ENCODE assay signal across 8 cellular contexts in the genomic region with DNA sequence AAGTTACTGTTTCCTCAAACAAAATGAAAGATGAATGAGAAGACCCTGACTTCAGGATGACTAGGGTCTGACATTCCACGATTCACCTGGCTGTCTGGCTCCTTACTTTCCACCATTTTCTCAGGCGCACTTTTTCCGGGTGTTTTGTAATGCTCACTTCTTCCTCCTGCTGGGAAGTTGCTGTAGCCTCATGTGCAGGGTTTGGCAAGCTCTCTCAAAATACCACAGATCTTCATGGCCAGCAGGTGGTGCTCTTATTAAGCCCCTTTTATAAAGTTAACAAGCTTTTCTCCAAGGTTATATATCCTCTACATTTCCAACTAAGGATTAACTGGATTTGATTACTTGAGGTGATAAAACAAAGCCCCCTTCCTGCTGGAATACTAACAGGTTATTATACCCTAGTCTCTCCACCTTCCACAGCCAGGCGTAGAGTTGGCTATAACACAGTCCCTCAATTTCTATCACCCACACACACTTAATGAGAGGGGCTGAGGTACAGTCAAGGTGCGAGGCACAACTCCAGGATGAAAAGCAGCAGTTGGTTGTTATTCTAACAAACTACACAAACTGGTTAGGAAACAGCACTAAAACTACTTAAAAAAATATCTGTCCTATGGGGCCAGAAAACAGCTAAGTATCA. TPM values are rescaled to one million over a fixed set of nuclear protein-coding genes. Genes with fewer than 3 reads are reported as not detected.
DNase-seq lines count a peak whose midpoint lies in the region; ATAC-seq and TF ChIP-seq lines count a peak whose summit lies in the region.

No MANE protein-coding gene starts in this region.

- H3K36me3 Mint-ChIP-seq in CD4-positive, CD25-positive, alpha-beta regulatory T cell: peaks cover 42% of the 10 kb centered on the region
- peaks cover 37% of the 10 kb centered on the region for H3K36me3 Mint-ChIP-seq in natural killer cell treated with Interleukin-12 subunit alpha and Interleukin-12 subunit beta and Interleukin-15 and Interleukin-18, amount 100 ng/mL, for 72 hours

- H3K27ac Mint-ChIP-seq in CD4-positive, CD25-positive, alpha-beta regulatory T cell: peak overlapping the region in 2 of 3 donors; percentile 63 to 77
- peak overlapping the region; percentile 51 to 61 for H3K27ac Mint-ChIP-seq in natural killer cell treated with Interleukin-12 subunit alpha and Interleukin-12 subunit beta and Interleukin-15 and Interleukin-18, amount 100 ng/mL, for 72 hours

- peaks cover 12 to 27% (median 20%) of the 10 kb centered on the region in 4 donors for H3K4me1 Mint-ChIP-seq in CD4-positive, CD25-positive, alpha-beta regulatory T cell
- H3K4me1 Mint-ChIP-seq in natural killer cell treated with Interleukin-12 subunit alpha and Interleukin-12 subunit beta and Interleukin-15 and Interleukin-18, amount 100 ng/mL, for 72 hours (ENCODE audit: low read depth in 2 of 2): peaks cover 23 to 25% of the 10 kb centered on the region in 2 donors

- ATAC-seq in CD4-positive, CD25-positive, alpha-beta regulatory T cell (ENCODE audit: low read depth in 2 of 2): no peak
- no peak for ATAC-seq in natural killer cell treated with Interleukin-12 subunit alpha and Interleukin-12 subunit beta and Interleukin-15 and Interleukin-18, amount 100 ng/mL, for 72 hours
- ATAC-seq in thoracic aorta (ENCODE audit: insufficient number of reproducible peaks, low FRiP score, low read depth) (no peak), HG03175 (IDR thresholded peaks at IDR 0.05; ENCODE audit: unreplicated experiment) (no peak)

- TF ChIP-seq CTCF in fibroblast of mammary gland (conservative IDR thresholded peaks at IDR 0.05; ENCODE audit: control insufficient read depth, insufficient read depth, low read depth, low read length): peak; percentile 93
- TF ChIP-seq CTCF in thoracic aorta (IDR thresholded peaks at IDR 0.05): peak; percentile 77

- H3K9me3 ChIP-seq in CD4-positive, CD25-positive, alpha-beta regulatory T cell (ENCODE audit: control insufficient read depth in 2 of 2, low read length in 2 of 2): no peaks in the 10 kb centered on the region
- no peaks in the 10 kb centered on the region for H3K9me3 ChIP-seq in thoracic aorta

- peak; percentile 31 to 71 (median 53) for DNase-seq in CD4-positive, CD25-positive, alpha-beta regulatory T cell
- DNase-seq in HK-2 (ENCODE audit: unreplicated experiment) (peak; percentile 43), NCI-H82 (lab: John Stamatoyannopoulos, UW) (peak; percentile 96), activated T-cell treated with anti-CD3 and anti-CD28 coated beads for 4 hours (peak; percentile 56), fibroblast of mammary gland (ENCODE audit: low read depth) (peak; percentile 93), thoracic aorta (ENCODE audit: low spot score) (peak; percentile 49)
- no peak for DNase-seq in natural killer cell treated with Interleukin-12 subunit alpha and Interleukin-12 subunit beta and Interleukin-15 and Interleukin-18, amount 100 ng/mL, for 72 hours (ENCODE audit: low spot score)

- H3K9me3 Mint-ChIP-seq in CD4-positive, CD25-positive, alpha-beta regulatory T cell: no peaks in the 10 kb centered on the region
- H3K9me3 Mint-ChIP-seq in natural killer cell treated with Interleukin-12 subunit alpha and Interleukin-12 subunit beta and Interleukin-15 and Interleukin-18, amount 100 ng/mL, for 72 hours: no peaks in the 10 kb centered on the region

- H3K36me3 ChIP-seq in CD4-positive, CD25-positive, alpha-beta regulatory T cell (ENCODE audit: control insufficient read depth, insufficient read depth, low read length): peaks cover 78% of the 10 kb centered on the region
- peaks cover 11% of the 10 kb centered on the region for H3K36me3 ChIP-seq in thoracic aorta

- H3K27me3 Mint-ChIP-seq in CD4-positive, CD25-positive, alpha-beta regulatory T cell: no peaks in the 10 kb centered on the region
- H3K27me3 Mint-ChIP-seq in natural killer cell treated with Interleukin-12 subunit alpha and Interleukin-12 subunit beta and Interleukin-15 and Interleukin-18, amount 100 ng/mL, for 72 hours: no peaks in the 10 kb centered on the region

- H3K4me3 Mint-ChIP-seq in CD4-positive, CD25-positive, alpha-beta regulatory T cell: no peak overlapping the region
- H3K4me3 Mint-ChIP-seq in natural killer cell treated with Interleukin-12 subunit alpha and Interleukin-12 subunit beta and Interleukin-15 and Interleukin-18, amount 100 ng/mL, for 72 hours: no peak overlapping the region

- H3K27me3 ChIP-seq in CD4-positive, CD25-positive, alpha-beta regulatory T cell (ENCODE audit: control insufficient read depth, insufficient read depth, low read length): no peaks in the 10 kb centered on the region
- H3K27me3 ChIP-seq in thoracic aorta (replicated peaks; ENCODE audit: insufficient read depth): no peaks in the 10 kb centered on the region

- H3K27ac ChIP-seq in CD4-positive, CD25-positive, alpha-beta regulatory T cell (ENCODE audit: insufficient read depth, low read length, poor library complexity, severe bottlenecking): no peak overlapping the region
- H3K27ac ChIP-seq in thoracic aorta: no peak overlapping the region

- no peaks in the 10 kb centered on the region for H3K4me1 ChIP-seq in CD4-positive, CD25-positive, alpha-beta regulatory T cell (ENCODE audit: control insufficient read depth, insufficient read depth, low read length, poor library complexity, severe bottlenecking)
- peaks cover 0 to 13% of the 10 kb centered on the region in 2 donors for H3K4me1 ChIP-seq in thoracic aorta (ENCODE audit: control insufficient read depth in 1 of 2, low read depth in 2 of 2)

- no peak overlapping the region for H3K4me3 ChIP-seq in CD4-positive, CD25-positive, alpha-beta regulatory T cell (ENCODE audit: low read depth, low read length)
- H3K4me3 ChIP-seq in fibroblast of mammary gland (ENCODE audit: control insufficient read depth, low read depth, low read length): no peak overlapping the region
- no peak overlapping the region for H3K4me3 ChIP-seq in thoracic aorta

RNA-seq across cellular contexts. Expression of a gene that starts 45.4 kb away (rescaled TPM):
- total RNA-seq in CD4-positive, CD25-positive, alpha-beta regulatory T cell: not detected
- polyA plus RNA-seq in CD4-positive, CD25-positive, alpha-beta regulatory T cell: not detected
- not detected for total RNA-seq in natural killer cell treated with Interleukin-12 subunit alpha and Interleukin-12 subunit beta and Interleukin-15 and Interleukin-18, amount 100 ng/mL, for 72 hours
- not detected for total RNA-seq in thoracic aorta
